20 cellular contexts compared by ENCODE assay signal in genomic region chr4:119795986-119796578, GRCh38.
A peak's percentile ranks its signal among the peaks of the same experiment; 100 is the strongest.
DNase-seq lines count a peak whose midpoint lies in the region; ATAC-seq, FAIRE-seq and TF ChIP-seq lines count a peak whose summit lies in the region.
"Had no signal": no experiment of that assay in that cellular context is flagged by ENCODE, and none has a peak within 500 bp of the region (broad histone marks: within the 10 kb centered on the region; RNA-seq: fewer than 3 reads in every experiment).

No MANE protein-coding gene starts in this region.

- H3K4ac ChIP-seq in neuronal stem cell (ENCODE audit: low read length), result no peak overlapping the region

- no peak for ATAC-seq in GM19463 (IDR thresholded peaks at IDR 0.05; ENCODE audit: unreplicated experiment)
- no peak for ATAC-seq in pancreas
- ATAC-seq: K562 had no signal

- H3K4me2 ChIP-seq in neuronal stem cell (ENCODE audit: insufficient read depth, low read length, poor library complexity, severe bottlenecking), result no peak overlapping the region

- no peak overlapping the region for H4K91ac ChIP-seq in neuronal stem cell (ENCODE audit: low read depth, low read length, poor library complexity)

- no peak overlapping the region for H2BK12ac ChIP-seq in neuronal stem cell (ENCODE audit: low read length)

- no CpG with 5 or more reads among the region's 3 CpGs for WGBS in neuronal stem cell (ENCODE audit: extremely low coverage in 2 of 2, insufficient read length in 2 of 2, insufficient replicate concordance in 1 of 2), 2 donors
- WGBS in pancreas, 2 donors, result 64 to 86% methylated on average over 3 of the region's 3 CpGs

- peak; percentile 37 for DNase-seq in EH (ENCODE audit: low read depth)
- DNase-seq in NCI-H69 (lab: John Stamatoyannopoulos, UW), result peak; percentile 4
- DNase-seq in fibroblast of the conjunctiva (ENCODE audit: low read depth), result peak; percentile 5
- DNase-seq in neuronal stem cell (ENCODE audit: low spot score), result no peak
- DNase-seq in NCI-H2227 treated with DMSO at 0.1 percent for 48 hours (lab: John Stamatoyannopoulos, UW), result no peak
- DNase-seq in WERI-Rb-1, result no peak
- DNase-seq in pancreas, result no peak
- DNase-seq: CD8-positive, alpha-beta memory T cell; HFFc6; NCI-H1092 treated with DMSO at 0.1 percent for 48 hours; NCI-H1436 treated with DMSO at 0.1 percent for 48 hours; NCI-H1930; NCI-H510A treated with DMSO at 0.1 percent for 48 hours; NCI-H774 had no signal

- H3K4me3 ChIP-seq in neuronal stem cell (ENCODE audit: low read length in 2 of 2) (no peak overlapping the region), WERI-Rb-1 (ENCODE audit: low read depth, low read length) (no peak overlapping the region), pancreas (no peak overlapping the region)
- H3K4me3 ChIP-seq: K562 had no signal

- H3K9me3 ChIP-seq in neuronal stem cell (replicated peaks in 1 of 2; ENCODE audit: control insufficient read depth in 2 of 2, insufficient read depth in 1 of 2, low read depth in 1 of 2, low read length in 2 of 2) (no peaks in the 10 kb centered on the region), WERI-Rb-1 (ENCODE audit: severe bottlenecking) (no peaks in the 10 kb centered on the region), pancreas (no peaks in the 10 kb centered on the region)

- no peak overlapping the region for H4K8ac ChIP-seq in neuronal stem cell (ENCODE audit: low read depth, low read length)

- TF ChIP-seq CTCF in WERI-Rb-1 (IDR thresholded peaks at IDR 0.05; ENCODE audit: low read depth, low read length) (no peak), pancreas (IDR thresholded peaks at IDR 0.05) (no peak)

- H3K4me1 ChIP-seq in neuronal stem cell (ENCODE audit: control insufficient read depth in 2 of 2, insufficient read depth in 1 of 2, low read depth in 1 of 2, low read length in 2 of 2) (no peaks in the 10 kb centered on the region), pancreas (no peaks in the 10 kb centered on the region)

- H3K14ac ChIP-seq in neuronal stem cell (ENCODE audit: low read length), result peak overlapping the region; percentile 2

- no peak overlapping the region for H2BK15ac ChIP-seq in neuronal stem cell (ENCODE audit: low read length)

- H2AK5ac ChIP-seq in neuronal stem cell (ENCODE audit: low read depth, low read length), result no peak overlapping the region

- H3K36me3 ChIP-seq in neuronal stem cell (replicated peaks in 1 of 2; ENCODE audit: control insufficient read depth in 2 of 2, insufficient read depth in 2 of 2, low read length in 2 of 2) (no peaks in the 10 kb centered on the region), WERI-Rb-1 (no peaks in the 10 kb centered on the region), pancreas (no peaks in the 10 kb centered on the region)

- no peak overlapping the region for H3K18ac ChIP-seq in neuronal stem cell (ENCODE audit: low read length)

- intact Hi-C loops in pancreas (cut with DNase I), result no loop called here

- H3K27ac ChIP-seq in neuronal stem cell (replicated peaks; ENCODE audit: low read length) (no peak overlapping the region), WERI-Rb-1 (no peak overlapping the region), pancreas (no peak overlapping the region)
- H3K27ac ChIP-seq: C4-2B had no signal

- no peak overlapping the region for H2BK5ac ChIP-seq in neuronal stem cell (ENCODE audit: low read length)

- H2AFZ ChIP-seq in neuronal stem cell (ENCODE audit: low read length), result no peak overlapping the region

- no peak overlapping the region for H2BK120ac ChIP-seq in neuronal stem cell (ENCODE audit: low read depth, low read length)

- no peak overlapping the region for H3K9ac ChIP-seq in neuronal stem cell (ENCODE audit: low read depth, low read length, poor library complexity)

- FAIRE-seq in pancreas (lab: Jason Lieb, UNC), result no peak
- FAIRE-seq: A204.1, H54, K562, RCC 7860 had no signal

- H3K79me1 ChIP-seq in neuronal stem cell (ENCODE audit: low read depth, low read length), result no peaks in the 10 kb centered on the region

- no peaks in the 10 kb centered on the region for H3K27me3 ChIP-seq in neuronal stem cell (ENCODE audit: control insufficient read depth in 3 of 3, insufficient read depth in 3 of 3, low read depth in 1 of 3, low read length in 3 of 3)
- no peaks in the 10 kb centered on the region for H3K27me3 ChIP-seq in WERI-Rb-1 (ENCODE audit: insufficient read depth, low read depth, severe bottlenecking)
- H3K27me3 ChIP-seq in pancreas, result no peaks in the 10 kb centered on the region

- no peak overlapping the region for H3K23ac ChIP-seq in neuronal stem cell (ENCODE audit: low read depth, low read length, poor library complexity)

Comparison
In these comparisons a context has a peak if more than half of its experiments do, and no peak if none do; other contexts are left out.
1. DNase-seq: peak in EH (single experiment), NCI-H69 (single experiment) and fibroblast of the conjunctiva (single experiment); none in neuronal stem cell (single experiment), NCI-H2227 treated with DMSO at 0.1 percent for 48 hours (single experiment), WERI-Rb-1 (single experiment) and pancreas (0 of 6).